ENCODE assay signal across 12 cellular contexts in genomic region chr10:115572740-115573455, GRCh38.
DNase-seq lines count a peak whose midpoint lies in the region; ATAC-seq and TF ChIP-seq lines count a peak whose summit lies in the region.
"Had no signal": no experiment of that assay in that cellular context is flagged by ENCODE, and none has a peak within 500 bp of the region (broad histone marks: within the 10 kb centered on the region; RNA-seq: fewer than 3 reads in every experiment).

No MANE protein-coding gene starts in this region.

- H3K27ac Mint-ChIP-seq in chondrocyte (ENCODE audit: unreplicated experiment) (no peak overlapping the region), progenitor cell of endocrine pancreas (no peak overlapping the region), natural killer cell (no peak overlapping the region)
- H3K27ac Mint-ChIP-seq: T-cell had no signal

- H3K27me3 Mint-ChIP-seq in chondrocyte (ENCODE audit: low read depth) (no peaks in the 10 kb centered on the region), progenitor cell of endocrine pancreas (no peaks in the 10 kb centered on the region), natural killer cell (ENCODE audit: low read depth in 2 of 2) (no peaks in the 10 kb centered on the region)
- H3K27me3 Mint-ChIP-seq: T-cell had no signal

- TF ChIP-seq CTCF in GM12874 (IDR thresholded peaks at IDR 0.05; ENCODE audit: insufficient read depth, low read depth, low read length), result peak; percentile 49
- TF ChIP-seq CTCF in chondrocyte (IDR thresholded peaks at IDR 0.05), result peak; percentile 54
- peak; percentile 54 for TF ChIP-seq CTCF in progenitor cell of endocrine pancreas (IDR thresholded peaks at IDR 0.05; ENCODE audit: unreplicated experiment)
- no peak for TF ChIP-seq CTCF in natural killer cell (IDR thresholded peaks at IDR 0.05)

- ATAC-seq in GM19035 (IDR thresholded peaks at IDR 0.05; ENCODE audit: unreplicated experiment) (no peak), natural killer cell (no peak)
- ATAC-seq: activated T-cell treated with anti-CD3 and anti-CD28 coated beads, Interleukin-2, amount 50 U/mL, for 4 hours; T-cell had no signal

- H3K9me3 Mint-ChIP-seq in chondrocyte (ENCODE audit: low read depth), result peaks cover 10% of the 10 kb centered on the region
- H3K9me3 Mint-ChIP-seq in progenitor cell of endocrine pancreas (ENCODE audit: low read depth), result peaks cover 9% of the 10 kb centered on the region
- H3K9me3 Mint-ChIP-seq in natural killer cell, result peaks cover 4 to 6% of the 10 kb centered on the region in 2 donors

- peak; percentile 3 for DNase-seq in Jurkat, Clone E6-1 (ENCODE audit: low read depth, low spot score)
- DNase-seq in chondrocyte (ENCODE audit: low spot score) (no peak), progenitor cell of endocrine pancreas (ENCODE audit: low spot score, unreplicated experiment) (no peak), natural killer cell (no peak), NCI-H2171 (lab: John Stamatoyannopoulos, UW) (no peak)
- DNase-seq: activated T-cell treated with anti-CD3 and anti-CD28 coated beads, Interleukin-2, amount 50 U/mL, for 4 hours; NCI-H2171 treated with DMSO at 0.1 percent for 48 hours; stimulated activated CD4-positive, alpha-beta T cell treated with anti-CD3 and anti-CD28 coated beads, Interleukin-4, amount 100 ng/mL, for 24 hours; T-cell; testis had no signal

- H3K4me1 Mint-ChIP-seq in chondrocyte (ENCODE audit: low read depth) (no peaks in the 10 kb centered on the region), progenitor cell of endocrine pancreas (ENCODE audit: low read depth) (no peaks in the 10 kb centered on the region), natural killer cell (no peaks in the 10 kb centered on the region)
- H3K4me1 Mint-ChIP-seq: T-cell had no signal

- intact Hi-C loops in natural killer cell (cut with micrococcal nuclease), result no loop called here

- no peak overlapping the region for H3K4me3 ChIP-seq in Jurkat, Clone E6-1 (ENCODE audit: low read length)
- H3K4me3 ChIP-seq: testis had no signal

- no peak overlapping the region for H3K4me3 Mint-ChIP-seq in chondrocyte (ENCODE audit: unreplicated experiment)
- H3K4me3 Mint-ChIP-seq in progenitor cell of endocrine pancreas (ENCODE audit: low read depth), result no peak overlapping the region
- H3K4me3 Mint-ChIP-seq in natural killer cell, result no peak overlapping the region
- H3K4me3 Mint-ChIP-seq: activated T-cell treated with anti-CD3 and anti-CD28 coated beads, Interleukin-2, amount 50 U/mL, for 4 hours; T-cell had no signal

- H3K36me3 Mint-ChIP-seq in chondrocyte (ENCODE audit: low read depth) (peaks cover 3% of the 10 kb centered on the region), progenitor cell of endocrine pancreas (ENCODE audit: insufficient read depth) (peaks cover 3% of the 10 kb centered on the region), natural killer cell (no peaks in the 10 kb centered on the region)
- H3K36me3 Mint-ChIP-seq: T-cell had no signal
